In genomic region chr5:80351019-80351418, GRCh38 we compare ENCODE assay signal across 13 cellular contexts. TPM values are rescaled to one million over a fixed set of nuclear protein-coding genes. Genes with fewer than 3 reads are reported as not detected.
"Had no signal": no experiment of that assay in that cellular context is flagged by ENCODE, and none has a peak within 500 bp of the region (broad histone marks: within the 10 kb centered on the region; RNA-seq: fewer than 3 reads in every experiment).

No MANE protein-coding gene starts in this region.

RNA-seq across cellular contexts. Expression of gene SPZ1, which starts 31.2 kb away (rescaled TPM):
- total RNA-seq: activated B cell treated with CpG ODN at 0.5 μM for 24 hours; activated CD4-positive, alpha-beta memory T cell treated with anti-CD3 and anti-CD28 coated beads for 36 hours; activated CD4-positive, alpha-beta memory T cell treated with anti-CD3 and anti-CD28 coated beads, Interleukin-2, amount 10 ng/mL, durations not matched to agents 7 days and 5 days; activated CD4-positive, alpha-beta T cell treated with anti-CD3 and anti-CD28 coated beads for 36 hours; activated CD4-positive, alpha-beta T cell treated with anti-CD3 and anti-CD28 coated beads, Interleukin-2, amount 10 ng/mL, durations not matched to agents 24 days and 14 days; activated CD4-positive, alpha-beta T cell treated with anti-CD3 and anti-CD28 coated beads, Interleukin-2, amount 10 ng/mL, durations not matched to agents 7 days and 5 days; activated CD8-positive, alpha-beta memory T cell treated with anti-CD3 and anti-CD28 coated beads for 36 hours; activated CD8-positive, alpha-beta memory T cell treated with anti-CD3 and anti-CD28 coated beads, Interleukin-2, amount 10 ng/mL, durations not matched to agents 7 days and 5 days; activated CD8-positive, alpha-beta T cell treated with anti-CD3 and anti-CD28 coated beads for 36 hours; activated CD8-positive, alpha-beta T cell treated with anti-CD3 and anti-CD28 coated beads, Interleukin-2, amount 10 ng/mL, durations not matched to agents 7 days and 5 days; T-helper 17 cell; T-helper 2 cell treated with Interferon-gamma antibody and Interleukin-4, amounts not matched to agents 100 ng/mL and 5 ng/mL, for 36 hours; WTC11 had no signal
